ENCODE assay signal across 9 cellular contexts in the genomic region with DNA sequence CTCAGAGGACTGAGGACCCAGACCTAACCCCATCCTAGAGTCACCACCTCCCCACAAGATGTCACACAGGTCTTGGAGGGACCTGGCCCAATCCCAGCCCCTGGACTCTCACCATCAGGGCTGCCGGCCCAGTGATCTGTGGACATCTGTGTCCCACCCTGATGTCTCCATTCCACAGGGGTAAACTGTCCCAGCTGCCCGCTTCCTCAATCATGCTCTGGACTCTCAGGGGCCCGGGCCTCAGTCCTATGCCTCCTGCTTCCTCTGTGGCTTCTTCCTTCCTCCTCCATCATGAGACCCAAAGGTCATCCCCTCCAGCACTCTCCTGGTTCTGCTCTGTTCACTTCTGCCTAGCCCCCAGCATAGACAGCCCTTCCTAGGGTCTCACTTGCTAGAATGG. TPM values are rescaled to one million over a fixed set of nuclear protein-coding genes. Genes with fewer than 3 reads are reported as not detected.
A peak's percentile ranks its signal among the peaks of the same experiment; 100 is the strongest.
DNase-seq lines count a peak whose midpoint lies in the region; ATAC-seq and TF ChIP-seq lines count a peak whose summit lies in the region.
"Had no signal": no experiment of that assay in that cellular context is flagged by ENCODE, and none has a peak within 500 bp of the region (broad histone marks: within the 10 kb centered on the region; RNA-seq: fewer than 3 reads in every experiment).

No MANE protein-coding gene starts in this region.

- H3K9me3 Mint-ChIP-seq in activated naive CD4-positive, alpha-beta T cell treated with anti-CD3 and anti-CD28 coated beads for 36 hours = no peaks in the 10 kb centered on the region
- no peaks in the 10 kb centered on the region for H3K9me3 Mint-ChIP-seq in type B pancreatic cell

- DNase-seq in activated naive CD4-positive, alpha-beta T cell treated with anti-CD3 and anti-CD28 coated beads for 36 hours = no peak
- no peak for DNase-seq in activated naive CD4-positive, alpha-beta T cell treated with anti-CD3 and anti-CD28 coated beads, Interleukin-2, amount 50 U/mL, for 16 hours
- DNase-seq in body of pancreas = peak in 1 of 4 donors; percentile 50
- DNase-seq in medulla oblongata (ENCODE audit: extremely low spot score) = peak; percentile 74
- DNase-seq in type B pancreatic cell (ENCODE audit: extremely low spot score, unreplicated experiment) = no peak
- no peak for DNase-seq in NCI-H345 (lab: John Stamatoyannopoulos, UW)
- DNase-seq: NCI-H2081 had no signal

- peaks cover 48% of the 10 kb centered on the region for H3K4me1 Mint-ChIP-seq in activated naive CD4-positive, alpha-beta T cell treated with anti-CD3 and anti-CD28 coated beads for 36 hours (ENCODE audit: low read depth)
- peaks cover 48% of the 10 kb centered on the region for H3K4me1 Mint-ChIP-seq in type B pancreatic cell (ENCODE audit: unreplicated experiment)

- H3K27ac ChIP-seq in body of pancreas = peak overlapping the region in 3 of 4 donors; percentile 11 to 95 (median 95)

- TF ChIP-seq CTCF in body of pancreas (IDR thresholded peaks at IDR 0.05) (no peak), type B pancreatic cell (conservative IDR thresholded peaks at IDR 0.05) (no peak)

- H3K36me3 ChIP-seq in body of pancreas (replicated peaks in 1 of 2; ENCODE audit: insufficient read depth in 1 of 2, low read depth in 2 of 2) = no peaks in the 10 kb centered on the region

- H3K4me3 ChIP-seq in body of pancreas = no peak overlapping the region

- H3K4me1 ChIP-seq in body of pancreas = peaks cover 71% of the 10 kb centered on the region

- peak overlapping the region; percentile 95 for H3K27ac Mint-ChIP-seq in activated naive CD4-positive, alpha-beta T cell treated with anti-CD3 and anti-CD28 coated beads for 36 hours
- peak overlapping the region; percentile 66 for H3K27ac Mint-ChIP-seq in type B pancreatic cell

- H3K27me3 ChIP-seq in body of pancreas = no peaks in the 10 kb centered on the region

- H3K4me3 Mint-ChIP-seq in activated naive CD4-positive, alpha-beta T cell treated with anti-CD3 and anti-CD28 coated beads for 36 hours = peak overlapping the region; percentile 90
- peak overlapping the region; percentile 89 for H3K4me3 Mint-ChIP-seq in type B pancreatic cell

- TF ChIP-seq POLR2A in body of pancreas (IDR thresholded peaks at IDR 0.05) = no peak

- CTCF ChIA-PET in activated naive CD4-positive, alpha-beta T cell treated with anti-CD3 and anti-CD28 coated beads for 36 hours (lab: Charles Lee) = interaction anchor here (0.7 to 11.6 kb wide), 4 partner anchors 36 to 191 kb away, joined by 4 to 161 read pairs (median 10); a partner anchor contains a TSS

- no peak for ATAC-seq in body of pancreas
- ATAC-seq in HG02610 (IDR thresholded peaks at IDR 0.05; ENCODE audit: unreplicated experiment) = no peak
- ATAC-seq in HG03521 (IDR thresholded peaks at IDR 0.05; ENCODE audit: unreplicated experiment) = no peak

- intact Hi-C loops in activated naive CD4-positive, alpha-beta T cell treated with anti-CD3 and anti-CD28 coated beads for 36 hours (cut with micrococcal nuclease) = loop anchor here (5.0 to 10.0 kb wide), 2 partner anchors 425 to 522 kb away; a partner anchor contains a TSS
- intact Hi-C loops in body of pancreas (cut with DNase I) = no loop called here

- 41 to 50% methylated on average over 2 to 3 of the region's 3 CpGs for WGBS in body of pancreas, 2 donors

- H3K9me3 ChIP-seq in body of pancreas = no peaks in the 10 kb centered on the region

- no peaks in the 10 kb centered on the region for H3K27me3 Mint-ChIP-seq in activated naive CD4-positive, alpha-beta T cell treated with anti-CD3 and anti-CD28 coated beads for 36 hours (ENCODE audit: low read depth)
- H3K27me3 Mint-ChIP-seq in type B pancreatic cell = no peaks in the 10 kb centered on the region

- H3K36me3 Mint-ChIP-seq in activated naive CD4-positive, alpha-beta T cell treated with anti-CD3 and anti-CD28 coated beads for 36 hours (ENCODE audit: low read depth) = peaks cover 3% of the 10 kb centered on the region
- no peaks in the 10 kb centered on the region for H3K36me3 Mint-ChIP-seq in type B pancreatic cell

RNA-seq across cellular contexts. Expression of a gene that starts 32.2 kb away (rescaled TPM):
- 10 to 100 TPM; 64.7 to 70.1 TPM for total RNA-seq in activated naive CD4-positive, alpha-beta T cell treated with anti-CD3 and anti-CD28 coated beads for 36 hours
- 100 to 1,000 TPM in 1 of 2 donors, 10 to 100 TPM in 1; 63.3 to 208 TPM for total RNA-seq in body of pancreas
- total RNA-seq in type B pancreatic cell (ENCODE audit: low replicate concordance) = 80.5 and 149 TPM in 2 replicates

RNA-seq across cellular contexts. Expression of a gene that starts 45.8 kb away (rescaled TPM):
- 1 to 10 TPM in 1 of 2 experiments, under 1 TPM in 1; 0.69 to 1.1 TPM for total RNA-seq in activated naive CD4-positive, alpha-beta T cell treated with anti-CD3 and anti-CD28 coated beads for 36 hours
- total RNA-seq in body of pancreas (10 to 100 TPM in 1 of 2 donors, 1 to 10 TPM in 1; 7.0 to 29.3 TPM), type B pancreatic cell (ENCODE audit: low replicate concordance) (2.8 and 3.8 TPM in 2 replicates)
